12 cellular contexts compared by ENCODE assay signal in genomic region chr6:7933794-7934193, GRCh38. TPM values are rescaled to one million over a fixed set of nuclear protein-coding genes. Genes with fewer than 3 reads are reported as not detected.
DNase-seq lines count a peak whose midpoint lies in the region; ATAC-seq, FAIRE-seq and TF ChIP-seq lines count a peak whose summit lies in the region.
"Had no signal": no experiment of that assay in that cellular context is flagged by ENCODE, and none has a peak within 500 bp of the region (broad histone marks: within the 10 kb centered on the region; RNA-seq: fewer than 3 reads in every experiment).

No MANE protein-coding gene starts in this region.

- no peak overlapping the region for H2AK5ac ChIP-seq in neuronal stem cell (ENCODE audit: low read depth, low read length)

- FAIRE-seq in GM12891 (lab: Jason Lieb, UNC) (peak; percentile 86), urothelium cell line (lab: Jason Lieb, UNC) (no peak)

- H3K36me3 ChIP-seq in neuronal stem cell (replicated peaks in 1 of 2; ENCODE audit: control insufficient read depth in 2 of 2, insufficient read depth in 2 of 2, low read length in 2 of 2), result no peaks in the 10 kb centered on the region

- no peak overlapping the region for H3K4me2 ChIP-seq in neuronal stem cell (ENCODE audit: insufficient read depth, low read length, poor library complexity, severe bottlenecking)

- no CpG with 5 or more reads among the region's 3 CpGs for WGBS in neuronal stem cell (ENCODE audit: extremely low coverage in 2 of 2, insufficient read length in 2 of 2, insufficient replicate concordance in 1 of 2), 2 donors

- H3K9ac ChIP-seq in neuronal stem cell (ENCODE audit: low read depth, low read length, poor library complexity), result no peak overlapping the region

- no peak overlapping the region for H3K4me3 ChIP-seq in neuronal stem cell (ENCODE audit: low read length in 2 of 2)
- H3K4me3 ChIP-seq: dorsolateral prefrontal cortex had no signal

- no peak overlapping the region for H3K4ac ChIP-seq in neuronal stem cell (ENCODE audit: low read length)

- no peaks in the 10 kb centered on the region for H3K79me1 ChIP-seq in neuronal stem cell (ENCODE audit: low read depth, low read length)

- no peaks in the 10 kb centered on the region for H3K9me3 ChIP-seq in neuronal stem cell (replicated peaks in 1 of 2; ENCODE audit: control insufficient read depth in 2 of 2, insufficient read depth in 1 of 2, low read depth in 1 of 2, low read length in 2 of 2)

- DNase-seq in GM12891 (ENCODE audit: insufficient read length, low spot score), result no peak
- no peak for DNase-seq in neuronal stem cell (ENCODE audit: low spot score)
- DNase-seq in urothelium cell line (ENCODE audit: low spot score), result no peak
- DNase-seq in midbrain (lab: John Stamatoyannopoulos, UW), result no peak
- no peak for DNase-seq in cerebellar nuclear complex (lab: John Stamatoyannopoulos, UW)
- DNase-seq: activated naive CD4-positive, alpha-beta T cell treated with anti-CD3 and anti-CD28 coated beads, Interleukin-2, amount 10 ng/mL, durations not matched to agents 7 days and 5 days; dorsolateral prefrontal cortex; NCI-H1694 had no signal

- no peak overlapping the region for H2BK12ac ChIP-seq in neuronal stem cell (ENCODE audit: low read length)

- no peak overlapping the region for H4K91ac ChIP-seq in neuronal stem cell (ENCODE audit: low read depth, low read length, poor library complexity)

- H3K27me3 ChIP-seq in neuronal stem cell (ENCODE audit: control insufficient read depth in 3 of 3, insufficient read depth in 3 of 3, low read depth in 1 of 3, low read length in 3 of 3), result peaks cover 0 to 19% (median 1%) of the 10 kb centered on the region in 3 experiments
- H3K27me3 ChIP-seq: dorsolateral prefrontal cortex had no signal

- no peak overlapping the region for H3K23ac ChIP-seq in neuronal stem cell (ENCODE audit: low read depth, low read length, poor library complexity)

- H3K14ac ChIP-seq in neuronal stem cell (ENCODE audit: low read length), result no peak overlapping the region

- H2BK5ac ChIP-seq in neuronal stem cell (ENCODE audit: low read length), result no peak overlapping the region

- peak; percentile 82 for ATAC-seq in GM19438 (IDR thresholded peaks at IDR 0.05; ENCODE audit: low read depth, unreplicated experiment)
- peak; percentile 100 for ATAC-seq in HG02870 (IDR thresholded peaks at IDR 0.05; ENCODE audit: unreplicated experiment)
- peak; percentile 98 for ATAC-seq in HG03565 (IDR thresholded peaks at IDR 0.05; ENCODE audit: unreplicated experiment)
- ATAC-seq: activated CD4-positive, CD25-positive, alpha-beta regulatory T cell treated with anti-CD3 and anti-CD28 coated beads, Interleukin-2, amount 50 U/mL, for 24 hours had no signal

- no peak overlapping the region for H2BK120ac ChIP-seq in neuronal stem cell (ENCODE audit: low read depth, low read length)

- H4K8ac ChIP-seq in neuronal stem cell (ENCODE audit: low read depth, low read length), result no peak overlapping the region

- no peak overlapping the region for H3K27ac ChIP-seq in neuronal stem cell (replicated peaks; ENCODE audit: low read length)
- H3K27ac ChIP-seq: dorsolateral prefrontal cortex had no signal

- TF ChIP-seq POLR2A in GM12891 (IDR thresholded peaks at IDR 0.05; ENCODE audit: low read depth, low read length), result no peak

- peaks cover 0 to 2% of the 10 kb centered on the region in 2 donors for H3K4me1 ChIP-seq in neuronal stem cell (ENCODE audit: control insufficient read depth in 2 of 2, insufficient read depth in 1 of 2, low read depth in 1 of 2, low read length in 2 of 2)

- H3K18ac ChIP-seq in neuronal stem cell (ENCODE audit: low read length), result no peak overlapping the region

- H2BK15ac ChIP-seq in neuronal stem cell (ENCODE audit: low read length), result no peak overlapping the region

- H2AFZ ChIP-seq in neuronal stem cell (ENCODE audit: low read length), result no peak overlapping the region

TF ChIP-seq in GM12891, 5 proteins besides CTCF, POLR2A, EP300 and RAD21:
- TF ChIP-seq SPI1 (IDR thresholded peaks at IDR 0.05; ENCODE audit: low read depth, low read length), result peak; percentile 31; the same call in 1 of the 2 replicates
- no peak for TF ChIP-seq POLR2AphosphoS5 (IDR thresholded peaks at IDR 0.05; ENCODE audit: low read depth, low read length)

RNA-seq across cellular contexts. Expression of gene TXNDC5, which starts 23.2 kb away (rescaled TPM):
- 41.0 TPM for polyA plus RNA-seq in GM12891 (2012; ENCODE audit: low read depth, missing spikeins)
- polyA plus RNA-seq in neuronal stem cell (2013, experiment 1 of 2), result 94.0 TPM
- polyA plus RNA-seq in neuronal stem cell (2013, experiment 2 of 2), result 94.9 TPM
